Comparison of ENCODE assay signal across 8 cellular contexts in genomic region chr11:95923441-95923729, GRCh38. TPM values are rescaled to one million over a fixed set of nuclear protein-coding genes. Genes with fewer than 3 reads are reported as not detected.
DNase-seq lines count a peak whose midpoint lies in the region; ATAC-seq, FAIRE-seq and TF ChIP-seq lines count a peak whose summit lies in the region.

No MANE protein-coding gene starts in this region.

- peak overlapping the region; percentile 94 to 98 for H3K27ac ChIP-seq in ascending aorta
- peak overlapping the region; percentile 88 to 99 for H3K27ac ChIP-seq in lung (ENCODE audit: low read depth in 1 of 2, low read length in 1 of 2)
- H3K27ac ChIP-seq in vagina, result peak overlapping the region; percentile 94

- peak; percentile 9 to 16 for DNase-seq in stimulated activated CD4-positive, alpha-beta T cell treated with anti-CD3 and anti-CD28 coated beads, Interleukin-2, amount 100 ng/mL, for 48 hours
- no peak for DNase-seq in stimulated activated CD4-positive, alpha-beta T cell treated with anti-CD3 and anti-CD28 coated beads, Interleukin-2, amount 100 ng/mL, for 24 hours
- DNase-seq in ascending aorta (ENCODE audit: low spot score in 2 of 2) (no peak), lung (ENCODE audit: low spot score) (no peak), vagina (ENCODE audit: extremely low spot score in 2 of 2) (no peak), H4 (ENCODE audit: low spot score) (no peak), urothelium cell line (ENCODE audit: low spot score) (no peak)

- peaks cover 0 to 11% of the 10 kb centered on the region in 2 donors for H3K4me1 ChIP-seq in ascending aorta
- H3K4me1 ChIP-seq in lung (ENCODE audit: control insufficient read depth in 2 of 2, insufficient read depth in 2 of 2, low read length in 2 of 2), result peaks cover 0 to 6% of the 10 kb centered on the region in 2 donors
- H3K4me1 ChIP-seq in vagina, result peaks cover 34% of the 10 kb centered on the region

- intact Hi-C loops in ascending aorta (cut with DNase I) (loop anchor here (5.0 to 10.0 kb wide), 3 partner anchors 71 to 321 kb away; no protein-coding TSS in a partner anchor), vagina (cut with DNase I) (no loop called here)

- 0% methylated on average over 7 of the region's 7 CpGs for WGBS in lung, 2 donors

- no peak for TF ChIP-seq POLR2A in vagina (IDR thresholded peaks at IDR 0.05)

- no peak for TF ChIP-seq CTCF in ascending aorta (IDR thresholded peaks at IDR 0.05)
- TF ChIP-seq CTCF in lung (IDR thresholded peaks at IDR 0.05; ENCODE audit: control extremely low read depth, extremely low read depth), result no peak
- TF ChIP-seq CTCF in vagina (IDR thresholded peaks at IDR 0.05), result no peak

- H3K27me3 ChIP-seq in ascending aorta, result no peaks in the 10 kb centered on the region
- no peaks in the 10 kb centered on the region for H3K27me3 ChIP-seq in lung (ENCODE audit: control insufficient read depth, insufficient read depth)
- no peaks in the 10 kb centered on the region for H3K27me3 ChIP-seq in vagina

- no peak for FAIRE-seq in urothelium cell line (lab: Jason Lieb, UNC)

- H3K4me3 ChIP-seq in ascending aorta (peak overlapping the region; percentile 86), lung (peak overlapping the region; percentile 79), vagina (peak overlapping the region; percentile 88 to 94)

- ATAC-seq in lung (ENCODE audit: insufficient read depth, low FRiP score) (no peak), GM21723 (IDR thresholded peaks at IDR 0.05; ENCODE audit: unreplicated experiment) (no peak)

- no peaks in the 10 kb centered on the region for H3K9me3 ChIP-seq in ascending aorta
- no peaks in the 10 kb centered on the region for H3K9me3 ChIP-seq in lung (ENCODE audit: control insufficient read depth in 2 of 2, insufficient read depth in 1 of 2, low read length in 1 of 2)
- no peaks in the 10 kb centered on the region for H3K9me3 ChIP-seq in vagina

- no peaks in the 10 kb centered on the region for H3K36me3 ChIP-seq in ascending aorta
- H3K36me3 ChIP-seq in lung (ENCODE audit: control insufficient read depth in 2 of 2, insufficient read depth in 2 of 2, low read length in 2 of 2), result no peaks in the 10 kb centered on the region
- no peaks in the 10 kb centered on the region for H3K36me3 ChIP-seq in vagina

RNA-seq across cellular contexts. Expression of gene MTMR2, which starts 0.5 kb away (rescaled TPM):
- total RNA-seq in ascending aorta (14.7 TPM), lung (10 to 100 TPM; 33.6 to 53.7 TPM), vagina (18.2 TPM)
- 10 to 100 TPM; 11.6 to 15.1 TPM for polyA plus RNA-seq in lung
- 28.9 and 30.3 TPM in 2 replicates for total RNA-seq in H4 (2014; rRNA removed; shearing (Covaris generic))

Comparison
In these comparisons a context has a peak if more than half of its experiments do, and no peak if none do; other contexts are left out.
1. DNase-seq: peak in stimulated activated CD4-positive, alpha-beta T cell treated with anti-CD3 and anti-CD28 coated beads, Interleukin-2, amount 100 ng/mL, for 48 hours (2 of 2); none in stimulated activated CD4-positive, alpha-beta T cell treated with anti-CD3 and anti-CD28 coated beads, Interleukin-2, amount 100 ng/mL, for 24 hours (0 of 2), ascending aorta (0 of 2), lung (single experiment), vagina (0 of 2), H4 (single experiment) and urothelium cell line (single experiment).
2. Peak in every context shown above with its lines, with median percentiles within 50 percentile points of each other: H3K27ac ChIP-seq and H3K4me3 ChIP-seq.